ENCODE assay signal across 1 cellular context in genomic region chr17:63833741-63834373, GRCh38.
TF ChIP-seq lines count a peak whose summit lies in the region.

No MANE protein-coding gene starts in this region.

TF ChIP-seq in K562, 482 proteins besides CTCF, POLR2A, EP300 and RAD21:
- peak; percentile 57 for TF ChIP-seq RBFOX2 (IDR thresholded peaks at IDR 0.05; ENCODE audit: low read depth, low read length)
- peak; percentile 60 for TF ChIP-seq POLR2G (IDR thresholded peaks at IDR 0.05; ENCODE audit: low read depth, low read length)
- TF ChIP-seq TCFL5 (CRISPR knock-in tag; conservative IDR thresholded peaks at IDR 0.05) = no peak
